In genomic region chr4:8078610-8079015, GRCh38 we compare ENCODE assay signal across 28 cellular contexts.
DNase-seq lines count a peak whose midpoint lies in the region; ATAC-seq, FAIRE-seq and TF ChIP-seq lines count a peak whose summit lies in the region.
"Had no signal": no experiment of that assay in that cellular context is flagged by ENCODE, and none has a peak within 500 bp of the region (broad histone marks: within the 10 kb centered on the region; RNA-seq: fewer than 3 reads in every experiment).

No MANE protein-coding gene starts in this region.

- no peak for TF ChIP-seq POLR2A in K562 (conservative IDR thresholded peaks at IDR 0.05)

- no peaks in the 10 kb centered on the region for H3K9me1 ChIP-seq in K562 (ENCODE audit: control insufficient read depth, insufficient read depth, low read length)

- TF ChIP-seq CTCF in cardiac muscle cell (IDR thresholded peaks at IDR 0.05; ENCODE audit: low read depth, low read length): no peak
- TF ChIP-seq CTCF in K562 (IDR thresholded peaks at IDR 0.05 in 2 of 3, conservative IDR thresholded peaks at IDR 0.05 in 1 of 3; ENCODE audit: insufficient read depth in 2 of 3, low read depth in 1 of 3, low read length in 3 of 3): no peak
- TF ChIP-seq CTCF in osteoblast (IDR thresholded peaks at IDR 0.05; ENCODE audit: extremely low read depth, low read depth, low read length): no peak
- TF ChIP-seq CTCF in ascending aorta (IDR thresholded peaks at IDR 0.05): no peak

- POLR2A ChIA-PET in K562 (lab: Yijun Ruan, JAX): interaction anchor here (0.6 kb wide), 1 partner anchor 1553 kb away, joined by 4 read pairs; no protein-coding TSS in a partner anchor

- no TSS peak for BruUV-seq in K562 (replicated peaks; lab: Mats Ljungman, UMichigan)

- in situ Hi-C loops in K562 (cut with MboI): no loop called here

- 12% methylated on average over 7 of the region's 8 CpGs for WGBS in K562 (ENCODE audit: insufficient coverage, low coverage, missing lambda C conversion rate)

- CTCF ChIA-PET in K562 (lab: Yijun Ruan, JAX; ENCODE audit: low intra/inter-chr PET ratio): no interaction called here

- no peaks in the 10 kb centered on the region for H3K9me3 ChIP-seq in cardiac muscle cell (ENCODE audit: low read depth)
- no peaks in the 10 kb centered on the region for H3K9me3 ChIP-seq in K562 (replicated peaks; ENCODE audit: control insufficient read depth, insufficient read depth, low read depth, low read length)
- no peaks in the 10 kb centered on the region for H3K9me3 ChIP-seq in osteoblast (ENCODE audit: low read depth, low read length)
- H3K9me3 ChIP-seq in ascending aorta: no peaks in the 10 kb centered on the region
- H3K9me3 ChIP-seq: HAP-1, MG63 had no signal

- H3K36me3 ChIP-seq in cardiac muscle cell (no peaks in the 10 kb centered on the region), K562 (ENCODE audit: control insufficient read depth, insufficient read depth, low read length) (no peaks in the 10 kb centered on the region), osteoblast (ENCODE audit: insufficient read depth, low read length) (no peaks in the 10 kb centered on the region), ascending aorta (peaks cover 0 to 8% of the 10 kb centered on the region in 2 donors)
- H3K36me3 ChIP-seq: HAP-1, MG63 had no signal

- no peak for TF ChIP-seq RAD21 in K562 (CRISPR knock-in tag; conservative IDR thresholded peaks at IDR 0.05 in 1 of 2, IDR thresholded peaks at IDR 0.05 in 1 of 2)

- DNase-seq in cardiac muscle cell (ENCODE audit: low read depth in 1 of 2, low spot score in 1 of 2) (no peak), Right ventricle myocardium superior (no peak), K562 (ENCODE audit: extremely low read depth in 1 of 4, low spot score in 3 of 4) (no peak), osteoblast (ENCODE audit: insufficient read length, low spot score, missing footprints) (peak; percentile 8), ascending aorta (ENCODE audit: low spot score in 2 of 2) (no peak)
- DNase-seq: 8988T; C1 segment of cervical spinal cord; CD4-positive, alpha-beta memory T cell; COR-L47; DMS53; KG1; MG63; NCI-H1105 treated with DMSO at 0.1 percent for 48 hours; NCI-H146; NCI-H1930; NCI-H446; NCI-H526; NCI-H82; NK-92 treated with Interleukin-12 subunit alpha and Interleukin-12 subunit beta, amount 100 ng/mL, for 24 hours; PC-3; SW 1271 had no signal

- intact Hi-C loops in Right ventricle myocardium superior (cut with DNase I) (no loop called here), K562 (cut with micrococcal nuclease) (no loop called here), ascending aorta (cut with DNase I) (no loop called here)

- TF ChIP-seq EP300 in K562 (IDR thresholded peaks at IDR 0.05; ENCODE audit: low read length): no peak

- FAIRE-seq in K562 (lab: Jason Lieb, UNC): no peak
- FAIRE-seq: G401.6, GM12878 had no signal

- H3K4me1 ChIP-seq in cardiac muscle cell (ENCODE audit: low read depth) (peaks cover 22% of the 10 kb centered on the region), K562 (replicated peaks in 1 of 2; ENCODE audit: control insufficient read depth in 2 of 2, insufficient read depth in 2 of 2, low read length in 2 of 2) (peaks cover 0 to 10% of the 10 kb centered on the region in 2 experiments; a peak in 4 of 5 replicates), osteoblast (ENCODE audit: insufficient read depth, low read length) (no peaks in the 10 kb centered on the region), ascending aorta (no peaks in the 10 kb centered on the region)
- H3K4me1 ChIP-seq: HAP-1 had no signal

- no peak overlapping the region for H2AFZ ChIP-seq in K562 (ENCODE audit: low read depth, low read length)
- no peak overlapping the region for H2AFZ ChIP-seq in osteoblast (ENCODE audit: low read length)
- H2AFZ ChIP-seq: GM23338 had no signal

- H3K79me2 ChIP-seq in K562 (ENCODE audit: control insufficient read depth, insufficient read depth, low read length) (no peaks in the 10 kb centered on the region), osteoblast (ENCODE audit: insufficient read depth, low read length) (no peaks in the 10 kb centered on the region)

- H3K4me3 ChIP-seq in cardiac muscle cell (no peak overlapping the region), K562 (no peak overlapping the region), osteoblast (ENCODE audit: insufficient read depth, low read length) (no peak overlapping the region), ascending aorta (no peak overlapping the region)
- H3K4me3 ChIP-seq: GM12878, GM23338, HAP-1, MG63, SK-N-MC had no signal

- H3K27ac ChIP-seq in cardiac muscle cell (peak overlapping the region; percentile 24), K562 (ENCODE audit: extremely low read depth, low read depth, low read length) (no peak overlapping the region), osteoblast (ENCODE audit: low read depth, low read length) (no peak overlapping the region), ascending aorta (no peak overlapping the region)
- H3K27ac ChIP-seq: SK-N-MC had no signal

- H4K20me1 ChIP-seq in K562 (replicated peaks; ENCODE audit: control insufficient read depth, insufficient read depth, low read length) (peaks cover 34% of the 10 kb centered on the region), osteoblast (ENCODE audit: insufficient read depth, low read length) (no peaks in the 10 kb centered on the region)

- no peak for ATAC-seq in Right ventricle myocardium superior (ENCODE audit: poor library complexity)
- ATAC-seq in K562: no peak
- no peak for ATAC-seq in GM18873 (IDR thresholded peaks at IDR 0.05; ENCODE audit: low FRiP score, unreplicated experiment)
- ATAC-seq in HG03565 (IDR thresholded peaks at IDR 0.05; ENCODE audit: unreplicated experiment): no peak
- ATAC-seq: GM12878, GM23338, PC-3 had no signal

- H3K4me2 ChIP-seq in K562 (ENCODE audit: insufficient read depth, low read length) (no peak overlapping the region), osteoblast (ENCODE audit: insufficient read depth, low read length) (no peak overlapping the region)
- H3K4me2 ChIP-seq: GM23338 had no signal

- H3K27me3 ChIP-seq in cardiac muscle cell (no peaks in the 10 kb centered on the region), K562 (ENCODE audit: control insufficient read depth in 2 of 2, insufficient read depth in 2 of 2, low read length in 2 of 2) (peaks cover 3 to 47% of the 10 kb centered on the region in 2 experiments; a peak in 2 of 5 replicates), osteoblast (ENCODE audit: insufficient read depth, low read length) (peaks cover 28% of the 10 kb centered on the region), ascending aorta (no peaks in the 10 kb centered on the region)
- H3K27me3 ChIP-seq: MG63 had no signal

- no peak overlapping the region; a peak in 1 of 4 replicates for H3K9ac ChIP-seq in K562 (ENCODE audit: insufficient read depth in 1 of 2, low read depth in 2 of 2, low read length in 2 of 2)

TF ChIP-seq in K562, 482 proteins besides CTCF, POLR2A, EP300 and RAD21:
- no peak for TF ChIP-seq GTF3C2 (IDR thresholded peaks at IDR 0.05; ENCODE audit: borderline replicate concordance, extremely low read depth, insufficient read length)
- TF ChIP-seq BCOR (IDR thresholded peaks at IDR 0.05): peak; percentile 72
- TF ChIP-seq CHD4 (IDR thresholded peaks at IDR 0.05; ENCODE audit: insufficient read depth, insufficient replicate concordance, low read depth, low read length, poor library complexity, severe bottlenecking): peak; percentile 57
- no peak for TF ChIP-seq CBX5 (IDR thresholded peaks at IDR 0.05; ENCODE audit: borderline replicate concordance, low read depth)
- peak; percentile 81 for TF ChIP-seq RBM25 (IDR thresholded peaks at IDR 0.05; ENCODE audit: low read depth, low read length, severe bottlenecking)
- peak; percentile 69 for TF ChIP-seq ZFP36 (IDR thresholded peaks at IDR 0.05; ENCODE audit: low read depth, low read length, partially characterized antibody)
- no peak for TF ChIP-seq ZKSCAN8 (CRISPR knock-in tag; IDR thresholded peaks at IDR 0.05)
- peak in 1 of 2 experiments; percentile 32; a peak in 1 of 4 replicates for TF ChIP-seq KDM1A (IDR thresholded peaks at IDR 0.05)
- TF ChIP-seq, protein P1, sequence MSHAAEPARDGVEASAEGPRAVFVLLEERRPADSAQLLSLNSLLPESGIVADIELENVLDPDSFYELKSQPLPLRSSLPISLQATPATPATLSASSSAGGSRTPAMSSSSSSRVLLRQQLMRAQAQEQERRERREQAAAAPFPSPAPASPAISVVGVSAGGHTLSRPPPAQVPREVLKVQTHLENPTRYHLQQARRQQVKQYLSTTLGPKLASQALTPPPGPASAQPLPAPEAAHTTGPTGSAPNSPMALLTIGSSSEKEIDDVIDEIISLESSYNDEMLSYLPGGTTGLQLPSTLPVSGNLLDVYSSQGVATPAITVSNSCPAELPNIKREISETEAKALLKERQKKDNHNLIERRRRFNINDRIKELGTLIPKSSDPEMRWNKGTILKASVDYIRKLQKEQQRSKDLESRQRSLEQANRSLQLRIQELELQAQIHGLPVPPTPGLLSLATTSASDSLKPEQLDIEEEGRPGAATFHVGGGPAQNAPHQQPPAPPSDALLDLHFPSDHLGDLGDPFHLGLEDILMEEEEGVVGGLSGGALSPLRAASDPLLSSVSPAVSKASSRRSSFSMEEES (CRISPR knock-in tag; IDR thresholded peaks at IDR 0.05): no peak
- TF ChIP-seq PTBP1 (IDR thresholded peaks at IDR 0.05; ENCODE audit: low read depth, low read length): peak; percentile 60; the same call in 1 of the 2 replicates
